ENCODE assay signal across 1 cellular context in genomic region chr5:62310426-62311105, GRCh38.
TF ChIP-seq lines count a peak whose summit lies in the region.

No MANE protein-coding gene starts in this region.

TF ChIP-seq in GM23338, 12 proteins besides CTCF, POLR2A, EP300 and RAD21 (continued from another document):
- TF ChIP-seq, protein P1, sequence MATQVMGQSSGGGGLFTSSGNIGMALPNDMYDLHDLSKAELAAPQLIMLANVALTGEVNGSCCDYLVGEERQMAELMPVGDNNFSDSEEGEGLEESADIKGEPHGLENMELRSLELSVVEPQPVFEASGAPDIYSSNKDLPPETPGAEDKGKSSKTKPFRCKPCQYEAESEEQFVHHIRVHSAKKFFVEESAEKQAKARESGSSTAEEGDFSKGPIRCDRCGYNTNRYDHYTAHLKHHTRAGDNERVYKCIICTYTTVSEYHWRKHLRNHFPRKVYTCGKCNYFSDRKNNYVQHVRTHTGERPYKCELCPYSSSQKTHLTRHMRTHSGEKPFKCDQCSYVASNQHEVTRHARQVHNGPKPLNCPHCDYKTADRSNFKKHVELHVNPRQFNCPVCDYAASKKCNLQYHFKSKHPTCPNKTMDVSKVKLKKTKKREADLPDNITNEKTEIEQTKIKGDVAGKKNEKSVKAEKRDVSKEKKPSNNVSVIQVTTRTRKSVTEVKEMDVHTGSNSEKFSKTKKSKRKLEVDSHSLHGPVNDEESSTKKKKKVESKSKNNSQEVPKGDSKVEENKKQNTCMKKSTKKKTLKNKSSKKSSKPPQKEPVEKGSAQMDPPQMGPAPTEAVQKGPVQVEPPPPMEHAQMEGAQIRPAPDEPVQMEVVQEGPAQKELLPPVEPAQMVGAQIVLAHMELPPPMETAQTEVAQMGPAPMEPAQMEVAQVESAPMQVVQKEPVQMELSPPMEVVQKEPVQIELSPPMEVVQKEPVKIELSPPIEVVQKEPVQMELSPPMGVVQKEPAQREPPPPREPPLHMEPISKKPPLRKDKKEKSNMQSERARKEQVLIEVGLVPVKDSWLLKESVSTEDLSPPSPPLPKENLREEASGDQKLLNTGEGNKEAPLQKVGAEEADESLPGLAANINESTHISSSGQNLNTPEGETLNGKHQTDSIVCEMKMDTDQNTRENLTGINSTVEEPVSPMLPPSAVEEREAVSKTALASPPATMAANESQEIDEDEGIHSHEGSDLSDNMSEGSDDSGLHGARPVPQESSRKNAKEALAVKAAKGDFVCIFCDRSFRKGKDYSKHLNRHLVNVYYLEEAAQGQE (IDR thresholded peaks at IDR 0.05; ENCODE audit: unreplicated experiment) = no peak
- no peak for TF ChIP-seq ETS1 (IDR thresholded peaks at IDR 0.05)
- no peak for TF ChIP-seq CREB1 (CRISPR knock-in tag; IDR thresholded peaks at IDR 0.05; ENCODE audit: low read depth)
- TF ChIP-seq ZNF331 (CRISPR knock-in tag; IDR thresholded peaks at IDR 0.05; ENCODE audit: low read depth) = no peak
- TF ChIP-seq JUNB (IDR thresholded peaks at IDR 0.05; ENCODE audit: unreplicated experiment) = no peak
- no peak for TF ChIP-seq EZH2 (IDR thresholded peaks at IDR 0.05; ENCODE audit: low read depth, unreplicated experiment)
- TF ChIP-seq EZH2phosphoT487 (IDR thresholded peaks at IDR 0.05; ENCODE audit: unreplicated experiment) = no peak
- no peak for TF ChIP-seq POLR2AphosphoS5 (IDR thresholded peaks at IDR 0.05; ENCODE audit: low read depth)
